Comparison of ENCODE assay signal across 19 cellular contexts in the genomic region with DNA sequence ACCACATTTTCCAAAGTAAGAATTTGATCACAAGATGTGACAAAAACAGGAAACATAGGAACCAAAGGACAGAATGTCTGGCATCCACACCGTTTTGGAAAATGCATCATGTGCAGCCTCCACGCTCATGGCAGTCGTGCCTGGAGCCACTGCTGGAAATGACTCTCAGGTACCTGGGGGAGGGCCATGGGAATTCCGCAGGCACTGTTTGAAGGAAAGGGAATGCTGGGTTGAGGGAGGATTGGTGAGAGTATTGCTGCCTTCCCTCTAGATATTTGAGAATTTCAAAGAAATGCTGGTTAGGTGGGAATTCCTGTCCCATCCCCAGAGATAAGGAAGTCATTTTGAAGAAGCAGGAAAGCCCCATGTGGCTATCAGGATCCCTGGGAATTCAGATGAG. TPM values are rescaled to one million over a fixed set of nuclear protein-coding genes. Genes with fewer than 3 reads are reported as not detected.
DNase-seq lines count a peak whose midpoint lies in the region; ATAC-seq, FAIRE-seq and TF ChIP-seq lines count a peak whose summit lies in the region.
"Had no signal": no experiment of that assay in that cellular context is flagged by ENCODE, and none has a peak within 500 bp of the region (broad histone marks: within the 10 kb centered on the region; RNA-seq: fewer than 3 reads in every experiment).

No MANE protein-coding gene starts in this region.

- H3K27me3 ChIP-seq in BLaER1 (no peaks in the 10 kb centered on the region), ovary (no peaks in the 10 kb centered on the region), pancreas (no peaks in the 10 kb centered on the region)
- H3K27me3 ChIP-seq in CD4-positive, alpha-beta memory T cell (ENCODE audit: insufficient read depth, low read length), result no peaks in the 10 kb centered on the region
- H3K27me3 ChIP-seq: brain microvascular endothelial cell, heart right ventricle, upper lobe of left lung had no signal

- H4K20me1 ChIP-seq in BLaER1, result peaks cover 16% of the 10 kb centered on the region; the same call in 1 of the 2 replicates

- ATAC-seq in GM21576 (IDR thresholded peaks at IDR 0.05; ENCODE audit: unreplicated experiment) (no peak), pancreas (no peak)
- ATAC-seq: activated T-cell treated with anti-CD3 and anti-CD28 coated beads, Interleukin-2, amount 50 U/mL, for 4 hours; heart right ventricle; left ventricle myocardium superior had no signal

- 82 to 84% (median 82%) methylated on average over 4 of the region's 4 CpGs for WGBS in ovary, 3 donors
- WGBS in pancreas, 2 donors, result 81 to 84% methylated on average over 4 of the region's 4 CpGs

- peak overlapping the region; percentile 81 to 99 (median 97) for H3K27ac Mint-ChIP-seq in CD4-positive, alpha-beta memory T cell

- H3K4me2 ChIP-seq in BLaER1, result peak overlapping the region; percentile 95

- H3K4me3 Mint-ChIP-seq in CD4-positive, alpha-beta memory T cell, result peak overlapping the region in 5 of 8 donors; percentile 17 to 81 (median 45)

- H3K9ac ChIP-seq in BLaER1, result no peak overlapping the region

- intact Hi-C loops in CD4-positive, alpha-beta memory T cell (cut with micrococcal nuclease), result no loop called here
- intact Hi-C loops in ovary (cut with DNase I), result no loop called here
- intact Hi-C loops in pancreas (cut with DNase I), result no loop called here

- H3K9me3 ChIP-seq in BLaER1, result no peaks in the 10 kb centered on the region
- H3K9me3 ChIP-seq in CD4-positive, alpha-beta memory T cell (ENCODE audit: control insufficient read depth in 1 of 2, low read length in 2 of 2), result no peaks in the 10 kb centered on the region
- H3K9me3 ChIP-seq in KOPT-K1 (ENCODE audit: insufficient read depth, low read length, poor library complexity, severe bottlenecking), result no peaks in the 10 kb centered on the region
- H3K9me3 ChIP-seq in ovary, result no peaks in the 10 kb centered on the region
- no peaks in the 10 kb centered on the region for H3K9me3 ChIP-seq in pancreas
- H3K9me3 ChIP-seq: heart right ventricle, upper lobe of left lung had no signal

- no peak overlapping the region for H3K4me3 ChIP-seq in BLaER1
- no peak overlapping the region for H3K4me3 ChIP-seq in CD4-positive, alpha-beta memory T cell (ENCODE audit: low read length in 2 of 2)
- H3K4me3 ChIP-seq in ovary, result no peak overlapping the region
- no peak overlapping the region for H3K4me3 ChIP-seq in pancreas
- H3K4me3 ChIP-seq: coronary artery, heart right ventricle, upper lobe of left lung had no signal

- peaks cover 0 to 2% (median 0%) of the 10 kb centered on the region in 8 donors for H3K9me3 Mint-ChIP-seq in CD4-positive, alpha-beta memory T cell
- H3K9me3 Mint-ChIP-seq: activated T-cell treated with anti-CD3 and anti-CD28 coated beads, Interleukin-2, amount 50 U/mL, for 4 hours had no signal

- no peak for TF ChIP-seq EP300 in ovary (IDR thresholded peaks at IDR 0.05)

- peaks cover 91% of the 10 kb centered on the region for H3K36me3 ChIP-seq in BLaER1
- peaks cover 49% of the 10 kb centered on the region for H3K36me3 ChIP-seq in CD4-positive, alpha-beta memory T cell (ENCODE audit: insufficient read depth, low read length)
- peaks cover 11% of the 10 kb centered on the region for H3K36me3 ChIP-seq in KOPT-K1 (ENCODE audit: insufficient read depth, low read length)
- H3K36me3 ChIP-seq in ovary, result no peaks in the 10 kb centered on the region
- no peaks in the 10 kb centered on the region for H3K36me3 ChIP-seq in pancreas
- H3K36me3 ChIP-seq: brain microvascular endothelial cell, upper lobe of left lung had no signal

- no peak for FAIRE-seq in pancreas (lab: Jason Lieb, UNC)
- FAIRE-seq: small intestine had no signal

- H3K4me1 ChIP-seq in BLaER1, result peaks cover 100% of the 10 kb centered on the region
- peaks cover 99% of the 10 kb centered on the region for H3K4me1 ChIP-seq in CD4-positive, alpha-beta memory T cell (ENCODE audit: insufficient read depth, low read length)
- H3K4me1 ChIP-seq in ovary (ENCODE audit: insufficient read depth), result no peaks in the 10 kb centered on the region
- peaks cover 0 to 7% (median 6%) of the 10 kb centered on the region in 3 donors for H3K4me1 ChIP-seq in pancreas

- TF ChIP-seq CTCF in ovary (IDR thresholded peaks at IDR 0.05) (no peak), pancreas (IDR thresholded peaks at IDR 0.05) (no peak)

- H3K4me1 Mint-ChIP-seq in CD4-positive, alpha-beta memory T cell, result peaks cover 81 to 99% (median 90%) of the 10 kb centered on the region in 4 donors

- no peaks in the 10 kb centered on the region for H3K27me3 Mint-ChIP-seq in CD4-positive, alpha-beta memory T cell

- H3K27ac ChIP-seq in BLaER1 (peak overlapping the region; percentile 57), KOPT-K1 (ENCODE audit: low read depth, low read length, poor library complexity, severe bottlenecking) (peak overlapping the region; percentile 9), ovary (no peak overlapping the region), pancreas (no peak overlapping the region)
- H3K27ac ChIP-seq in CD4-positive, alpha-beta memory T cell (ENCODE audit: low read depth, low read length), result peak overlapping the region; percentile 68
- H3K27ac ChIP-seq: brain microvascular endothelial cell, coronary artery, upper lobe of left lung had no signal

- DNase-seq in CD4-positive, alpha-beta memory T cell, result no peak
- DNase-seq in dermis microvascular lymphatic vessel endothelial cell (ENCODE audit: low read depth in 2 of 2), result peak; percentile 48 to 94
- no peak for DNase-seq in ovary
- no peak for DNase-seq in pancreas
- DNase-seq in NCI-H2029 treated with DMSO at 0.1 percent for 48 hours (lab: John Stamatoyannopoulos, UW), result no peak
- DNase-seq: activated CD4-positive, alpha-beta T cell treated with anti-CD3 and anti-CD28 coated beads, Interleukin-2, amount 50 U/mL, for 1 hour; activated T-cell treated with anti-CD3 and anti-CD28 coated beads, Interleukin-2, amount 50 U/mL, for 4 hours; brain microvascular endothelial cell; GOT3; heart right ventricle; left ventricle myocardium superior; NCI-H1694; NCI-H774; small intestine; upper lobe of left lung had no signal

- CTCF ChIA-PET in CD4-positive, alpha-beta memory T cell (lab: Charles Lee; ENCODE audit: partially characterized antibody), result interaction anchor here (0.7 kb wide), 1 partner anchor 32 kb away, joined by 3 read pairs; no protein-coding TSS in a partner anchor

- POLR2A ChIA-PET in CD4-positive, alpha-beta memory T cell (lab: Charles Lee; ENCODE audit: partially characterized antibody), result interaction anchor here (0.9 to 2.5 kb wide), 4 partner anchors 9 to 14 kb away, joined by 3 to 16 read pairs (median 5); a partner anchor contains a TSS

- H3K36me3 Mint-ChIP-seq in CD4-positive, alpha-beta memory T cell, result peaks cover 64 to 84% of the 10 kb centered on the region in 2 donors

- no peak for TF ChIP-seq POLR2A in ovary (IDR thresholded peaks at IDR 0.05)

RNA-seq across cellular contexts. Expression of a gene that starts 10.8 kb away (rescaled TPM):
- total RNA-seq in CD4-positive, alpha-beta memory T cell, result 10 to 100 TPM; 59.8 to 59.9 TPM
- polyA plus RNA-seq in CD4-positive, alpha-beta memory T cell, result 10 to 100 TPM; 21.4 to 62.5 TPM
- total RNA-seq in dermis microvascular lymphatic vessel endothelial cell (under 0.01 and 0.13 TPM in 2 replicates), ovary (under 1 TPM in 4 of 7 donors, not detected in 3; 0.15 to 0.57 (median 0.27) TPM), pancreas (under 1 TPM in 5 of 6 donors, not detected in 1; 0.16 to 0.47 (median 0.40) TPM)
- polyA plus RNA-seq in ovary (under 1 TPM; 0.18 to 0.68 TPM), pancreas (under 1 TPM; 0.19 to 0.38 TPM)

RNA-seq across cellular contexts. Expression of a gene that starts 56.8 kb away (rescaled TPM):
- 10 to 100 TPM; 97.5 to 98.9 TPM for total RNA-seq in CD4-positive, alpha-beta memory T cell
- polyA plus RNA-seq in CD4-positive, alpha-beta memory T cell, result 10 to 100 TPM; 15.9 to 33.6 TPM
- total RNA-seq in dermis microvascular lymphatic vessel endothelial cell (not detected in 2 replicates), ovary (10 to 100 TPM in 1 of 7 donors, 1 to 10 TPM in 5, under 1 TPM in 1; 0.91 to 10.9 (median 2.0) TPM), pancreas (10 to 100 TPM in 1 of 6 donors, 1 to 10 TPM in 5; 2.3 to 13.2 (median 3.7) TPM)
- polyA plus RNA-seq in ovary (1 to 10 TPM in 1 of 2 donors, under 1 TPM in 1; 0.48 to 9.6 TPM), pancreas (under 1 TPM; 0.16 to 0.57 TPM)

Comparison
In these comparisons a context has a peak if more than half of its experiments do, and no peak if none do; other contexts are left out.
1. H3K27ac ChIP-seq: peak in BLaER1 (single experiment), CD4-positive, alpha-beta memory T cell (single experiment) and KOPT-K1 (single experiment); none in ovary (0 of 2) and pancreas (0 of 4).
2. DNase-seq: peak in dermis microvascular lymphatic vessel endothelial cell (2 of 2); none in CD4-positive, alpha-beta memory T cell (0 of 5), ovary (0 of 5), pancreas (0 of 6) and NCI-H2029 treated with DMSO at 0.1 percent for 48 hours (single experiment).
3. RNA of a gene that starts 10.8 kb away (total RNA-seq): 59.8 to 59.9 TPM in CD4-positive, alpha-beta memory T cell; 0.16 to 0.47 TPM in pancreas, 0.15 to 0.57 TPM in ovary and under 0.01 to 0.13 TPM in dermis microvascular lymphatic vessel endothelial cell; every median in the first group is over 10 times any median in the second.
4. RNA of a gene that starts 56.8 kb away (total RNA-seq): 97.5 to 98.9 TPM in CD4-positive, alpha-beta memory T cell; 2.3 to 13.2 TPM in pancreas, 0.91 to 10.9 TPM in ovary and not detected in dermis microvascular lymphatic vessel endothelial cell; every median in the first group is over 4 times any median in the second.